8 cellular contexts compared by ENCODE assay signal in genomic region chr22:20319745-20320658, GRCh38. TPM values are rescaled to one million over a fixed set of nuclear protein-coding genes. Genes with fewer than 3 reads are reported as not detected.
A peak's percentile ranks its signal among the peaks of the same experiment; 100 is the strongest.
DNase-seq lines count a peak whose midpoint lies in the region; ATAC-seq and TF ChIP-seq lines count a peak whose summit lies in the region.

Gene DGCR6L (minus strand): TSS chr22:20320060. CDS start chr22:20319988, 72 bp downstream.

- ATAC-seq in GM19023 (IDR thresholded peaks at IDR 0.05; ENCODE audit: unreplicated experiment), result peak; percentile 75
- peak; percentile 57 for ATAC-seq in HG03342 (IDR thresholded peaks at IDR 0.05; ENCODE audit: unreplicated experiment)
- peak; percentile 95 for ATAC-seq in left lung

- peaks cover 8 to 34% of the 10 kb centered on the region in 2 donors for H3K4me1 ChIP-seq in left lung

- intact Hi-C loops in left lung (cut with DNase I), result no loop called here

- no peaks in the 10 kb centered on the region for H3K27me3 ChIP-seq in left lung

- peak within 1 kb of the TSS; percentile 94 to 99 for H3K4me3 ChIP-seq in left lung

- DNase-seq in AG20443 (ENCODE audit: low spot score) (peak; percentile 97), NCI-H524 treated with DMSO at 0.1 percent for 48 hours (lab: John Stamatoyannopoulos, UW) (peak; percentile 47), dermis blood vessel endothelial cell (peak; percentile 96), left lung (peak; percentile 96 to 99)
- peak; percentile 94 to 95 for DNase-seq in activated CD4-positive, alpha-beta T cell treated with anti-CD3 and anti-CD28 coated beads, Interleukin-2, amount 50 U/mL, for 4 hours
- peak; percentile 95 for DNase-seq in stimulated activated CD4-positive, alpha-beta T cell treated with anti-CD3 and anti-CD28 coated beads, Interleukin-2, amount 100 ng/mL, for 4 hours (ENCODE audit: low read depth)

- no peak for TF ChIP-seq CTCF in left lung (IDR thresholded peaks at IDR 0.05)

- H3K9me3 ChIP-seq in left lung, result no peaks in the 10 kb centered on the region

- H3K27ac ChIP-seq in left lung, result peak within 1 kb of the TSS; percentile 79 to 81

- peaks cover 0 to 2% of the 10 kb centered on the region in 2 donors for H3K36me3 ChIP-seq in left lung

RNA-seq across cellular contexts. Expression of gene DGCR6L, which starts in this region (rescaled TPM):
- 40.8 and 62.5 TPM in 2 replicates for total RNA-seq in dermis blood vessel endothelial cell
- total RNA-seq in left lung, result 10 to 100 TPM; 35.5 to 46.7 TPM

Comparison
In these comparisons a context has a peak if more than half of its experiments do, and no peak if none do; other contexts are left out.
1. Peak in every context shown above with its lines: DNase-seq, ATAC-seq, H3K4me3 ChIP-seq and H3K27ac ChIP-seq.
2. DNase-seq: peak in every context shown above with its lines; median percentile 98 in left lung; 97 in AG20443; 96 in dermis blood vessel endothelial cell; 95 in stimulated activated CD4-positive, alpha-beta T cell treated with anti-CD3 and anti-CD28 coated beads, Interleukin-2, amount 100 ng/mL, for 4 hours; 94 in activated CD4-positive, alpha-beta T cell treated with anti-CD3 and anti-CD28 coated beads, Interleukin-2, amount 50 U/mL, for 4 hours; 47 in NCI-H524 treated with DMSO at 0.1 percent for 48 hours.